16 cellular contexts compared by ENCODE assay signal in the genomic region with DNA sequence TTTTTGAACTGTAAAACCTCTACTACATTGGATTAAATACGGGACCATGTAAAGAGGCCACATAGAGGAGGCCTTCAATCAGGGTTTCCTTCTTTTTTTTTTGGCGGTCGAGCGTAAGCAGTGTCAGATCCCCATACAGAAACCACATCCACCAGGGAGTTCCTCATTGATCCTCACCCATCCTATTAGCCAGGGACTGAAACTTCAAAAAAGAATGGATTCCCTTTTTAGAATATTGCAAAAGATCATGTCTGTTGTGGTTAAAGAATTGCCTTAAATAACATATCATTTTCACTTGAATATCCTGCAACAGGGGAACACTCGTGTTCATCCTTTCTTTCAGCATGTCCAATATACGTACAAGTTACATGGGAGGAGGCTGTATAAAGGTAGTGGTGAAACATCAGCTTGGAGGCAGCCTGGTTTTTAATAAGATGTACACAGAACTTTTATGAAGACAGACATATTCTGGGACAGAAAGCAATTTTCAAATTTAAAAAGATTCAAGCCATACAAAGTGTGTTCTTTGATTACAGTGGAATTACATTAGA.
"Had no signal": no experiment of that assay in that cellular context is flagged by ENCODE, and none has a peak within 500 bp of the region (broad histone marks: within the 10 kb centered on the region; RNA-seq: fewer than 3 reads in every experiment).

No MANE protein-coding gene starts in this region.

- FAIRE-seq: TTC549 had no signal

- H3K27me3 ChIP-seq: adrenal gland, neutrophil had no signal

- H3K27ac ChIP-seq: adrenal gland, neutrophil had no signal

- H3K27me3 Mint-ChIP-seq: central memory CD8-positive, alpha-beta T cell had no signal

- H3K4me1 ChIP-seq: adrenal gland had no signal

- H3K27ac Mint-ChIP-seq: activated B cell treated with CpG ODN at 0.5 μM for 24 hours; activated CD4-positive, alpha-beta T cell treated with anti-CD3 and anti-CD28 coated beads, Interleukin-2, amount 10 ng/mL, durations not matched to agents 24 days and 14 days; naive thymus-derived CD8-positive, alpha-beta T cell; T-helper 1 cell treated with Interleukin-12 subunit alpha and Interleukin-12 subunit beta and Interleukin-4 antibody, amounts not matched to agents 30 μg/mL and 1 μg/mL, for 36 hours had no signal

- H3K9me3 ChIP-seq: adrenal gland, mucosa of descending colon, neutrophil had no signal

- H3K4me3 ChIP-seq: adrenal gland, mucosa of descending colon had no signal

- H3K36me3 ChIP-seq: adrenal gland, neutrophil had no signal

- ATAC-seq: naive thymus-derived CD8-positive, alpha-beta T cell had no signal

- DNase-seq: activated B cell treated with CpG ODN at 0.5 μM for 24 hours; activated CD4-positive, alpha-beta T cell treated with anti-CD3 and anti-CD28 coated beads, Interleukin-2, amount 10 ng/mL, durations not matched to agents 24 days and 14 days; activated CD8-positive, alpha-beta memory T cell treated with anti-CD3 and anti-CD28 coated beads for 24 hours; activated naive CD4-positive, alpha-beta T cell treated with anti-CD3 and anti-CD28 coated beads, Interleukin-2, amount 10 ng/mL, durations not matched to agents 7 days and 5 days; activated T-cell treated with anti-CD3 and anti-CD28 coated beads for 4 hours; effector memory CD4-positive, alpha-beta T cell; naive thymus-derived CD8-positive, alpha-beta T cell; stimulated activated CD4-positive, alpha-beta T cell treated with anti-CD3 and anti-CD28 coated beads, Interleukin-2, amount 100 ng/mL, for 48 hours; stimulated activated naive CD4-positive, alpha-beta T cell treated with Interleukin-2 at 50 U/mL for 16 hours; trophoblast cell had no signal

- H3K9me3 Mint-ChIP-seq: activated B cell treated with CpG ODN at 0.5 μM for 24 hours had no signal

- H3K4me3 Mint-ChIP-seq: activated B cell treated with CpG ODN at 0.5 μM for 24 hours; activated CD4-positive, alpha-beta T cell treated with anti-CD3 and anti-CD28 coated beads, Interleukin-2, amount 10 ng/mL, durations not matched to agents 24 days and 14 days; activated naive CD4-positive, alpha-beta T cell treated with anti-CD3 and anti-CD28 coated beads, Interleukin-2, amount 10 ng/mL, durations not matched to agents 7 days and 5 days; central memory CD8-positive, alpha-beta T cell; naive thymus-derived CD8-positive, alpha-beta T cell; T-helper 1 cell treated with Interleukin-12 subunit alpha and Interleukin-12 subunit beta and Interleukin-4 antibody, amounts not matched to agents 30 μg/mL and 1 μg/mL, for 36 hours had no signal
